In genomic region chr11:75491465-75491864, GRCh38 we compare ENCODE assay signal across 7 cellular contexts.
"Had no signal": no experiment of that assay in that cellular context is flagged by ENCODE, and none has a peak within 500 bp of the region (broad histone marks: within the 10 kb centered on the region; RNA-seq: fewer than 3 reads in every experiment).

No MANE protein-coding gene starts in this region.

- H3K4me2 ChIP-seq: hepatocyte, neural progenitor cell had no signal

- ATAC-seq: left ventricle myocardium superior had no signal

- DNase-seq: caudate nucleus, erythroblast, kidney, left ventricle myocardium superior, ovary had no signal

- H3K4me3 Mint-ChIP-seq: neural progenitor cell had no signal

- H3K36me3 ChIP-seq: neural progenitor cell, ovary had no signal

- H3K36me3 Mint-ChIP-seq: neural progenitor cell had no signal

- H3K27ac Mint-ChIP-seq: neural progenitor cell had no signal

- H3K9me3 Mint-ChIP-seq: neural progenitor cell had no signal

- H3K27ac ChIP-seq: hepatocyte, neural progenitor cell, ovary had no signal

- H3K79me2 ChIP-seq: hepatocyte had no signal

- H3K4me3 ChIP-seq: hepatocyte, neural progenitor cell, ovary had no signal

- H3K9ac ChIP-seq: neural progenitor cell had no signal

- H3K27me3 ChIP-seq: hepatocyte, neural progenitor cell, ovary had no signal

- H2AFZ ChIP-seq: hepatocyte, neural progenitor cell had no signal

- H3K9me3 ChIP-seq: ovary had no signal
